8 cellular contexts compared by ENCODE assay signal in the genomic region with DNA sequence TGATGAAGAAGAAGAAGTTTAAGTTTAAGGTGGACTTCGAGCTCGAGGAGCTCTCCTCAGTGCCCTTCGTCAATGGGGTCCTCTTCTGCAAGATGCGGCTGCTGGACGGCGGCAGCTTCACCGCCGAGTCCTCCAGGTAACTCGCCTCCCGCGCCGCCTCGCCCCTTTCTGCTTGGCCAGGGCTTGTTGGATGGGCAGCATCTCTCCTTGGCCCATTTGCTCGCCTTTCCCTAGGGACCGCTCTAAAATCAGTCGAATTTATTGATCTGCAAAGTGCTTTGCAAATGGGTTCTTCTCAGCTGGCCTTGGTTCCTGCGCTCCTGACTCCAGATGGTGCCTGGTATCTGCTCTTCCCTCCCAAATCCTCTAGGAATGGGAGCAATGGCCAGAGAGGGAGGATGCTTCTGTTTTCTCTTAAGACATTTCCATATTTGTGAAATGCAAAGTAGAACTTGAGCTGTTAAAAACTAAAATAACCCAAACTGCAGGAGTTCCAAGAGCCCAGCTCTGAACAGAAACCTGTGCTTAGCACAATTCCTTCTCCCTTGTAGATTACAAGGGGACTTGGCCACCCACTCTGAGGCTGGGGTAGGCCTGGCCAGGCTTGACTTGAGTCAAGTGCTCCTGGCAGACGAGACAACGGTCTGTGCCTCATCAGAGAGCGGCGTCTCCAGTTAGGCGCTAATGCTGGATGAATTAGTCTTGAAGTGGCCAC. TPM values are rescaled to one million over a fixed set of nuclear protein-coding genes. Genes with fewer than 3 reads are reported as not detected.
DNase-seq lines count a peak whose midpoint lies in the region; ATAC-seq lines count a peak whose summit lies in the region.

No MANE protein-coding gene starts in this region.

- POLR2A ChIA-PET in activated naive CD8-positive, alpha-beta T cell treated with anti-CD3 and anti-CD28 coated beads, Interleukin-2, amount 10 ng/mL, durations not matched to agents 7 days and 5 days (lab: Charles Lee) = interaction anchor here (0.7 to 5.0 kb wide), 11 partner anchors 9 to 360 kb away, joined by 3 to 71 read pairs (median 9); a partner anchor contains a TSS

- H3K9ac ChIP-seq in Karpas-422 (ENCODE audit: low read length) (peak overlapping the region; percentile 66), SK-N-MC (ENCODE audit: insufficient read length) (peak overlapping the region; percentile 21), rectal smooth muscle tissue (ENCODE audit: low read length) (peak overlapping the region; percentile 74)

- H3K9me2 ChIP-seq in Karpas-422 (replicated peaks; ENCODE audit: insufficient read depth, low read length) = no peaks in the 10 kb centered on the region

- no peaks in the 10 kb centered on the region for H3K9me3 ChIP-seq in Karpas-422 (ENCODE audit: low read length)
- H3K9me3 ChIP-seq in SK-N-MC (ENCODE audit: low read depth, low read length) = no peaks in the 10 kb centered on the region
- H3K9me3 ChIP-seq in right cardiac atrium (ENCODE audit: control insufficient read depth, low read length) = no peaks in the 10 kb centered on the region

- H3K27me3 ChIP-seq in Karpas-422 (ENCODE audit: low read length) (no peaks in the 10 kb centered on the region), right cardiac atrium (ENCODE audit: control insufficient read depth, insufficient read depth) (no peaks in the 10 kb centered on the region), rectal smooth muscle tissue (ENCODE audit: control insufficient read depth, insufficient read depth, low read length) (no peaks in the 10 kb centered on the region)

- no peaks in the 10 kb centered on the region for H4K20me1 ChIP-seq in Karpas-422 (ENCODE audit: insufficient read depth, low read depth, low read length)

- intact Hi-C loops in right cardiac atrium (cut with DNase I) = loop anchor here in 2 of 4 donors (10.0 kb wide), 2 partner anchors 54 to 84 kb away; no protein-coding TSS in a partner anchor

- peak overlapping the region; percentile 91 for H3K27ac Mint-ChIP-seq in activated naive CD8-positive, alpha-beta T cell treated with anti-CD3 and anti-CD28 coated beads, Interleukin-2, amount 10 ng/mL, durations not matched to agents 7 days and 5 days

- peak; percentile 66 for DNase-seq in EH (ENCODE audit: low read depth)
- peak; percentile 58 for DNase-seq in Karpas-422
- DNase-seq in SK-N-MC (ENCODE audit: low read depth, low spot score) = no peak
- peak; percentile 58 for DNase-seq in activated naive CD8-positive, alpha-beta T cell treated with anti-CD3 and anti-CD28 coated beads, Interleukin-2, amount 10 ng/mL, durations not matched to agents 7 days and 5 days
- peak; percentile 53 to 78 (median 75) for DNase-seq in right cardiac atrium
- no peak for DNase-seq in mesenteric fat pad (ENCODE audit: low spot score)

- H3K27ac ChIP-seq in Karpas-422 (ENCODE audit: low read length) = no peak overlapping the region
- no peak overlapping the region for H3K27ac ChIP-seq in SK-N-MC
- peak overlapping the region; percentile 21 for H3K27ac ChIP-seq in right cardiac atrium (ENCODE audit: low read length)
- no peak overlapping the region for H3K27ac ChIP-seq in rectal smooth muscle tissue (ENCODE audit: low read depth, low read length)

- H3K4me1 Mint-ChIP-seq in activated naive CD8-positive, alpha-beta T cell treated with anti-CD3 and anti-CD28 coated beads, Interleukin-2, amount 10 ng/mL, durations not matched to agents 7 days and 5 days = peaks cover 23% of the 10 kb centered on the region

- peak overlapping the region; percentile 66 for H3K4me2 ChIP-seq in Karpas-422 (ENCODE audit: low read depth, low read length, poor library complexity, severe bottlenecking)

- H3K27me3 Mint-ChIP-seq in activated naive CD8-positive, alpha-beta T cell treated with anti-CD3 and anti-CD28 coated beads, Interleukin-2, amount 10 ng/mL, durations not matched to agents 7 days and 5 days = no peaks in the 10 kb centered on the region

- H3K4me3 Mint-ChIP-seq in activated naive CD8-positive, alpha-beta T cell treated with anti-CD3 and anti-CD28 coated beads, Interleukin-2, amount 10 ng/mL, durations not matched to agents 7 days and 5 days = peak overlapping the region; percentile 96

- H3K36me3 ChIP-seq in Karpas-422 (ENCODE audit: insufficient read depth, low read length) (no peaks in the 10 kb centered on the region), SK-N-MC (ENCODE audit: insufficient read depth, low read length) (no peaks in the 10 kb centered on the region), rectal smooth muscle tissue (ENCODE audit: control insufficient read depth, insufficient read depth, low read length) (no peaks in the 10 kb centered on the region)

- ATAC-seq in GM21723 (IDR thresholded peaks at IDR 0.05; ENCODE audit: unreplicated experiment) (peak; percentile 37), right cardiac atrium (peak; percentile 59 to 73)
- no peak for ATAC-seq in activated naive CD8-positive, alpha-beta T cell treated with anti-CD3 and anti-CD28 coated beads, Interleukin-2, amount 10 ng/mL, durations not matched to agents 7 days and 5 days (ENCODE audit: low read depth)

- peak overlapping the region; percentile 65 for H3K4me3 ChIP-seq in Karpas-422 (ENCODE audit: low read length)
- peak overlapping the region; percentile 77 for H3K4me3 ChIP-seq in SK-N-MC
- peak overlapping the region; percentile 90 for H3K4me3 ChIP-seq in right cardiac atrium (ENCODE audit: low read length)
- peak overlapping the region; percentile 80 for H3K4me3 ChIP-seq in rectal smooth muscle tissue (ENCODE audit: low read length)

- whole genome bisulfite sequencing in right cardiac atrium = 3% methylated on average over 22 of the region's 22 CpGs

- H3K36me3 Mint-ChIP-seq in activated naive CD8-positive, alpha-beta T cell treated with anti-CD3 and anti-CD28 coated beads, Interleukin-2, amount 10 ng/mL, durations not matched to agents 7 days and 5 days = peaks cover 2% of the 10 kb centered on the region

- H3K79me2 ChIP-seq in Karpas-422 (ENCODE audit: low read length) = no peaks in the 10 kb centered on the region

- H3K4me1 ChIP-seq in Karpas-422 (ENCODE audit: low read length) = peaks cover 39% of the 10 kb centered on the region
- H3K4me1 ChIP-seq in right cardiac atrium (ENCODE audit: control insufficient read depth, insufficient read depth, low read length) = no peaks in the 10 kb centered on the region
- H3K4me1 ChIP-seq in rectal smooth muscle tissue (ENCODE audit: control insufficient read depth, insufficient read depth, low read length) = peaks cover 7% of the 10 kb centered on the region

- no peaks in the 10 kb centered on the region for H3K9me3 Mint-ChIP-seq in activated naive CD8-positive, alpha-beta T cell treated with anti-CD3 and anti-CD28 coated beads, Interleukin-2, amount 10 ng/mL, durations not matched to agents 7 days and 5 days

- peak overlapping the region; percentile 48; the same call in 1 of the 2 replicates for H2AFZ ChIP-seq in Karpas-422 (ENCODE audit: low read length)

RNA-seq across cellular contexts. Expression of a gene that starts 0.7 kb away (rescaled TPM):
- 3.4 and 5.0 TPM in 2 replicates for total RNA-seq in Karpas-422 (2014; rRNA removed; shearing (Covaris generic); ENCODE audit: low replicate concordance)
- 10 to 100 TPM; 16.5 TPM for total RNA-seq in activated naive CD8-positive, alpha-beta T cell treated with anti-CD3 and anti-CD28 coated beads, Interleukin-2, amount 10 ng/mL, durations not matched to agents 7 days and 5 days
- total RNA-seq in right cardiac atrium (1 to 10 TPM; 5.0 to 9.8 (median 7.2) TPM), mesenteric fat pad (16.7 TPM)
- polyA plus RNA-seq in right cardiac atrium = 2.1 TPM

Comparison
In these comparisons a context has a peak if more than half of its experiments do, and no peak if none do; other contexts are left out.
1. DNase-seq: peak in EH (single experiment), Karpas-422 (single experiment), activated naive CD8-positive, alpha-beta T cell treated with anti-CD3 and anti-CD28 coated beads, Interleukin-2, amount 10 ng/mL, durations not matched to agents 7 days and 5 days (single experiment) and right cardiac atrium (3 of 3); none in SK-N-MC (single experiment) and mesenteric fat pad (single experiment).
2. H3K9ac ChIP-seq: peak in every context shown above with its lines; median percentile 74 in rectal smooth muscle tissue; 66 in Karpas-422; 21 in SK-N-MC.
3. Peak in every context shown above with its lines, with median percentiles within 50 percentile points of each other: H3K4me3 ChIP-seq.